Comparison of ENCODE assay signal across 8 cellular contexts in genomic region chr9:36748322-36748899, GRCh38.
DNase-seq lines count a peak whose midpoint lies in the region; ATAC-seq and TF ChIP-seq lines count a peak whose summit lies in the region.

No MANE protein-coding gene starts in this region.

- H4K20me1 ChIP-seq in Karpas-422 (ENCODE audit: insufficient read depth, low read depth, low read length) = no peaks in the 10 kb centered on the region

- H3K27ac Mint-ChIP-seq in T-helper 17 cell = no peak overlapping the region

- H3K4me2 ChIP-seq in Karpas-422 (ENCODE audit: low read depth, low read length, poor library complexity, severe bottlenecking) = no peak overlapping the region

- H3K79me2 ChIP-seq in Karpas-422 (ENCODE audit: low read length) = no peaks in the 10 kb centered on the region

- no peak for TF ChIP-seq RAD21 in liver (IDR thresholded peaks at IDR 0.05)

- in situ Hi-C loops in astrocyte of the cerebellum (cut with HindIII; ENCODE audit: low sequenced_read_pairs) = no loop called here

- H3K36me3 Mint-ChIP-seq in T-helper 17 cell (ENCODE audit: low read depth) = peaks cover 3% of the 10 kb centered on the region

- H3K9ac ChIP-seq in Karpas-422 (ENCODE audit: low read length) (no peak overlapping the region), liver (ENCODE audit: low read depth in 1 of 2, low read length in 2 of 2) (no peak overlapping the region)

- DNase-seq in EH (ENCODE audit: low read depth) (peak; percentile 65), Karpas-422 (peak; percentile 83), astrocyte of the cerebellum (ENCODE audit: low read depth) (peak; percentile 15), NCI-H345 (lab: John Stamatoyannopoulos, UW) (no peak), NCI-H128 (lab: John Stamatoyannopoulos, UW; ENCODE audit: unreplicated experiment) (no peak), T-helper 17 cell (no peak)

- H3K27ac ChIP-seq in Karpas-422 (ENCODE audit: low read length) (no peak overlapping the region), liver (ENCODE audit: low read depth in 1 of 2, low read length in 2 of 2) (no peak overlapping the region)

- peaks cover 2% of the 10 kb centered on the region for H3K4me1 Mint-ChIP-seq in T-helper 17 cell

- no peak for TF ChIP-seq CTCF in astrocyte of the cerebellum (IDR thresholded peaks at IDR 0.05; ENCODE audit: low read depth, low read length, missing control alignments)
- TF ChIP-seq CTCF in liver (IDR thresholded peaks at IDR 0.05; ENCODE audit: low read depth, low read length, missing input control) = no peak

- H3K4me3 ChIP-seq in Karpas-422 (ENCODE audit: low read length) = no peak overlapping the region
- no peak overlapping the region for H3K4me3 ChIP-seq in astrocyte of the cerebellum (ENCODE audit: low read depth, low read length)
- H3K4me3 ChIP-seq in liver (ENCODE audit: low read depth in 1 of 3, low read length in 3 of 3) = no peak overlapping the region

- ATAC-seq in HG03139 (IDR thresholded peaks at IDR 0.05; ENCODE audit: unreplicated experiment) (no peak), T-helper 17 cell (no peak)

- H3K36me3 ChIP-seq in Karpas-422 (ENCODE audit: insufficient read depth, low read length) (no peaks in the 10 kb centered on the region), liver (ENCODE audit: control insufficient read depth in 4 of 4, insufficient read depth in 3 of 4, low read depth in 1 of 4, low read length in 3 of 4) (no peaks in the 10 kb centered on the region)

- H3K9me2 ChIP-seq in Karpas-422 (replicated peaks; ENCODE audit: insufficient read depth, low read length) = no peaks in the 10 kb centered on the region

- H3K4me3 Mint-ChIP-seq in T-helper 17 cell = no peak overlapping the region

- H3K4me1 ChIP-seq in Karpas-422 (ENCODE audit: low read length) = peaks cover 6% of the 10 kb centered on the region
- H3K4me1 ChIP-seq in liver (ENCODE audit: control insufficient read depth in 4 of 4, insufficient read depth in 4 of 4, low read length in 3 of 4) = no peaks in the 10 kb centered on the region

- H2AFZ ChIP-seq in Karpas-422 (ENCODE audit: low read length) = no peak overlapping the region

- 20% methylated on average over 13 of the region's 13 CpGs for WGBS in liver

- H3K9me3 ChIP-seq in Karpas-422 (ENCODE audit: low read length) (no peaks in the 10 kb centered on the region), liver (ENCODE audit: control insufficient read depth in 4 of 4, low read length in 3 of 4) (no peaks in the 10 kb centered on the region), T-helper 17 cell (ENCODE audit: control insufficient read depth, low read length, poor library complexity, severe bottlenecking) (no peaks in the 10 kb centered on the region)

- peaks cover 87% of the 10 kb centered on the region for H3K27me3 Mint-ChIP-seq in T-helper 17 cell

- H3K27me3 ChIP-seq in Karpas-422 (ENCODE audit: low read length) (no peaks in the 10 kb centered on the region), liver (ENCODE audit: control insufficient read depth in 4 of 4, insufficient read depth in 4 of 4, low read length in 3 of 4) (peaks cover 0 to 11% (median 1%) of the 10 kb centered on the region in 4 donors)

TF ChIP-seq in liver, 16 proteins besides CTCF, POLR2A, EP300 and RAD21:
- TF ChIP-seq REST (IDR thresholded peaks at IDR 0.05) (peak; percentile 99), ZBTB33 (IDR thresholded peaks at IDR 0.05) (no peak)

Comparison
In these comparisons a context has a peak if more than half of its experiments do, and no peak if none do; other contexts are left out.
1. DNase-seq: peak in EH (single experiment), Karpas-422 (single experiment) and astrocyte of the cerebellum (single experiment); none in NCI-H345 (single experiment), NCI-H128 (single experiment) and T-helper 17 cell (0 of 3).